16 cellular contexts compared by ENCODE assay signal in genomic region chr1:153345187-153346066, GRCh38. TPM values are rescaled to one million over a fixed set of nuclear protein-coding genes. Genes with fewer than 3 reads are reported as not detected.
DNase-seq lines count a peak whose midpoint lies in the region; ATAC-seq, FAIRE-seq and TF ChIP-seq lines count a peak whose summit lies in the region.
"Had no signal": no experiment of that assay in that cellular context is flagged by ENCODE, and none has a peak within 500 bp of the region (broad histone marks: within the 10 kb centered on the region; RNA-seq: fewer than 3 reads in every experiment).

No MANE protein-coding gene starts in this region.

- H3K36me3 ChIP-seq in WERI-Rb-1 (no peaks in the 10 kb centered on the region), small intestine (ENCODE audit: control insufficient read depth in 2 of 2, insufficient read depth in 2 of 2, low read length in 2 of 2) (no peaks in the 10 kb centered on the region)

- H3K4me1 ChIP-seq in small intestine (ENCODE audit: control insufficient read depth in 2 of 2, insufficient read depth in 1 of 2, low read depth in 1 of 2, low read length in 1 of 2) = no peaks in the 10 kb centered on the region

- peaks cover 7% of the 10 kb centered on the region for H3K9me3 ChIP-seq in WERI-Rb-1 (ENCODE audit: severe bottlenecking)
- no peaks in the 10 kb centered on the region for H3K9me3 ChIP-seq in small intestine (ENCODE audit: control insufficient read depth, low read depth)

- DNase-seq in NCI-H748 (lab: John Stamatoyannopoulos, UW; ENCODE audit: unreplicated experiment) = peak; percentile 17
- DNase-seq in NCI-H748 treated with DMSO at 0.1 percent for 48 hours (lab: John Stamatoyannopoulos, UW) = no peak
- DNase-seq in WERI-Rb-1 = peak; percentile 13
- peak; percentile 3 for DNase-seq in progenitor cell of endocrine pancreas (ENCODE audit: low spot score, unreplicated experiment)
- DNase-seq in GM10266 (ENCODE audit: extremely low spot score) = no peak
- DNase-seq in G401 (ENCODE audit: low spot score) = no peak
- DNase-seq in small intestine = no peak
- DNase-seq: 8988T; activated CD4-positive, alpha-beta T cell treated with anti-CD3 and anti-CD28 coated beads for 48 hours; dermis blood vessel endothelial cell; NK-92 treated with Interleukin-12 subunit alpha and Interleukin-12 subunit beta, amount 100 ng/mL, for 24 hours; retina had no signal

- no peaks in the 10 kb centered on the region for H3K36me3 Mint-ChIP-seq in progenitor cell of endocrine pancreas (ENCODE audit: insufficient read depth)

- no peaks in the 10 kb centered on the region for H3K9me3 Mint-ChIP-seq in progenitor cell of endocrine pancreas (ENCODE audit: low read depth)

- H3K4me3 Mint-ChIP-seq in progenitor cell of endocrine pancreas (ENCODE audit: low read depth) = no peak overlapping the region

- FAIRE-seq in small intestine (lab: Jason Lieb, UNC) = no peak

- no peak overlapping the region for H3K27ac Mint-ChIP-seq in progenitor cell of endocrine pancreas

- WGBS in small intestine, 3 donors = 66 to 75% (median 68%) methylated on average over 14 of the region's 14 CpGs

- in situ Hi-C loops in G401 (cut with HindIII; ENCODE audit: low sequenced_read_pairs) = no loop called here

- peak; percentile 47 for ATAC-seq in HG02610 (IDR thresholded peaks at IDR 0.05; ENCODE audit: unreplicated experiment)
- ATAC-seq: SK-N-SH treated with all-trans-retinoic acid at 6 μM for 48 hours had no signal

- H3K27ac ChIP-seq in WERI-Rb-1 = no peak overlapping the region
- H3K27ac ChIP-seq in small intestine (ENCODE audit: low read depth in 1 of 2, low read length in 1 of 2) = no peak overlapping the region

- H3K27me3 ChIP-seq in WERI-Rb-1 (ENCODE audit: insufficient read depth, low read depth, severe bottlenecking) = peaks cover 93% of the 10 kb centered on the region
- no peaks in the 10 kb centered on the region for H3K27me3 ChIP-seq in small intestine (ENCODE audit: control insufficient read depth in 2 of 2, insufficient read depth in 2 of 2, low read length in 2 of 2)

- H3K4me3 ChIP-seq in WERI-Rb-1 (ENCODE audit: low read depth, low read length) = no peak overlapping the region
- no peak overlapping the region for H3K4me3 ChIP-seq in small intestine (ENCODE audit: low read depth in 1 of 2, low read length in 2 of 2)

- peaks cover 12% of the 10 kb centered on the region for H3K4me1 Mint-ChIP-seq in progenitor cell of endocrine pancreas (ENCODE audit: low read depth)

- peaks cover 14% of the 10 kb centered on the region for H3K27me3 Mint-ChIP-seq in progenitor cell of endocrine pancreas

- no peak for TF ChIP-seq CTCF in WERI-Rb-1 (IDR thresholded peaks at IDR 0.05; ENCODE audit: low read depth, low read length)
- TF ChIP-seq CTCF in progenitor cell of endocrine pancreas (IDR thresholded peaks at IDR 0.05; ENCODE audit: unreplicated experiment) = no peak
- TF ChIP-seq CTCF in GM10266 (IDR thresholded peaks at IDR 0.05; ENCODE audit: control insufficient read depth, insufficient read depth, low read depth, missing control alignments) = no peak

RNA-seq across cellular contexts. Expression of gene PGLYRP4, which starts 3.2 kb away (rescaled TPM):
- total RNA-seq in progenitor cell of endocrine pancreas = not detected in 2 replicates
- total RNA-seq in G401 (2014; rRNA removed; shearing (Covaris generic)) = not detected in 2 replicates
- polyA plus RNA-seq in small intestine = under 1 TPM in 1 of 3 donors, not detected in 2; 0.33 TPM
- total RNA-seq: dermis blood vessel endothelial cell, MCF 10A, temporal lobe had no signal

RNA-seq across cellular contexts. Expression of gene S100A9, which starts 12.2 kb away (rescaled TPM):
- total RNA-seq in progenitor cell of endocrine pancreas = 0.91 and 0.95 TPM in 2 replicates
- total RNA-seq in G401 (2014; rRNA removed; shearing (Covaris generic)) = 1.1 and 14.0 TPM in 2 replicates
- 100 to 1,000 TPM in 1 of 3 donors, 10 to 100 TPM in 2; 57.0 to 509 (median 88.3) TPM for polyA plus RNA-seq in small intestine

RNA-seq across cellular contexts. Expression of gene S100A12, which starts 30.0 kb away (rescaled TPM):
- total RNA-seq in progenitor cell of endocrine pancreas = not detected in 2 replicates
- total RNA-seq in G401 (2014; rRNA removed; shearing (Covaris generic)) = not detected in 2 replicates
- 1 to 10 TPM in 1 of 3 donors, under 1 TPM in 1, not detected in 1; 0.85 to 6.7 TPM for polyA plus RNA-seq in small intestine
- total RNA-seq: dermis blood vessel endothelial cell, MCF 10A had no signal

RNA-seq across cellular contexts. Expression of gene PGLYRP3, which starts 32.7 kb away (rescaled TPM):
- total RNA-seq in progenitor cell of endocrine pancreas = not detected in 2 replicates
- not detected in 2 replicates for total RNA-seq in G401 (2014; rRNA removed; shearing (Covaris generic))
- polyA plus RNA-seq in small intestine = not detected
- total RNA-seq: dermis blood vessel endothelial cell, MCF 10A, temporal lobe had no signal

RNA-seq across cellular contexts. Expression of gene S100A8, which starts 45.4 kb away (rescaled TPM):
- not detected in 2 replicates for total RNA-seq in progenitor cell of endocrine pancreas
- not detected in 2 replicates for total RNA-seq in G401 (2014; rRNA removed; shearing (Covaris generic))
- 100 to 1,000 TPM in 2 of 3 donors, 10 to 100 TPM in 1; 51.4 to 208 (median 121) TPM for polyA plus RNA-seq in small intestine
- total RNA-seq: dermis blood vessel endothelial cell had no signal

Comparison
In these comparisons a context has a peak if more than half of its experiments do, and no peak if none do; other contexts are left out.
1. DNase-seq: peak in NCI-H748 (single experiment), WERI-Rb-1 (single experiment) and progenitor cell of endocrine pancreas (single experiment); none in NCI-H748 treated with DMSO at 0.1 percent for 48 hours (single experiment), GM10266 (single experiment), G401 (single experiment) and small intestine (single experiment).